19 cellular contexts compared by ENCODE assay signal in the genomic region with DNA sequence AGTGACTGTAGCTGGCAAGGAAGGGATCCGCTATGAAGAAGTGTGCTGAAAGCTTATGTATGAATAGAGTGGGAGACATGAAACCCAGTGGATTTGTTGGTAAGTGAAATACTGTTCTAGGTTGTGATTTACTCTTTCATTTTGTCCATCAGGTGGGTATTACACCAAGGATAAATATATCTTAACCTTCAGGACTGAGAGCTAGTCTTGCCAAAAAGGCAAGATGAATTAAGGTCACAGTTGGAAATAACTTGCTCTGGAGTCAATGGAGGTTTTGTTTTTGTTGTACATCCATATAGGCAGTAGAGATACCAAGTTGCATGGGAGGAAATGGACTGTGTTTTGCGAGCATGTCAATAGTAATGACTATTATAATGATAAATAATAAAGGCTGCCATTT.
DNase-seq lines count a peak whose midpoint lies in the region; ATAC-seq and TF ChIP-seq lines count a peak whose summit lies in the region.
"Had no signal": no experiment of that assay in that cellular context is flagged by ENCODE, and none has a peak within 500 bp of the region (broad histone marks: within the 10 kb centered on the region; RNA-seq: fewer than 3 reads in every experiment).

No MANE protein-coding gene starts in this region.

- H3K36me3 Mint-ChIP-seq in T-helper 1 cell treated with Interleukin-12 subunit alpha and Interleukin-12 subunit beta and Interleukin-4 antibody, amounts not matched to agents 30 μg/mL and 1 μg/mL, for 36 hours (ENCODE audit: low read depth) = peaks cover 15% of the 10 kb centered on the region
- no peaks in the 10 kb centered on the region for H3K36me3 Mint-ChIP-seq in neural progenitor cell
- H3K36me3 Mint-ChIP-seq: CD8-positive, alpha-beta T cell had no signal

- peak overlapping the region; percentile 23 for H3K27ac Mint-ChIP-seq in T-helper 1 cell treated with Interleukin-12 subunit alpha and Interleukin-12 subunit beta and Interleukin-4 antibody, amounts not matched to agents 30 μg/mL and 1 μg/mL, for 36 hours
- peak overlapping the region; percentile 77 for H3K27ac Mint-ChIP-seq in neural progenitor cell
- H3K27ac Mint-ChIP-seq: B cell; CD4-positive, alpha-beta T cell; CD8-positive, alpha-beta T cell had no signal

- ATAC-seq in left ventricle myocardium superior (peak; percentile 48), right cardiac atrium (no peak), GM19467 (IDR thresholded peaks at IDR 0.05; ENCODE audit: unreplicated experiment) (no peak)
- ATAC-seq: A549; CD8-positive, alpha-beta T cell had no signal

- H3K9ac ChIP-seq in neural progenitor cell = no peak overlapping the region
- H3K9ac ChIP-seq: BLaER1 treated with 17β-estradiol and CSF1 and Interleukin-3, amounts not matched to agents 10 nM and 100 nM had no signal

- H3K4me1 ChIP-seq in right cardiac atrium (ENCODE audit: control insufficient read depth, insufficient read depth, low read length) (peaks cover 2% of the 10 kb centered on the region), neural progenitor cell (no peaks in the 10 kb centered on the region)
- H3K4me1 ChIP-seq: A549; BLaER1 treated with 17β-estradiol and CSF1 and Interleukin-3, amounts not matched to agents 10 nM and 100 nM had no signal

- no peak overlapping the region for H2AFZ ChIP-seq in neural progenitor cell (replicated peaks)

- H3K4me1 Mint-ChIP-seq in T-helper 1 cell treated with Interleukin-12 subunit alpha and Interleukin-12 subunit beta and Interleukin-4 antibody, amounts not matched to agents 30 μg/mL and 1 μg/mL, for 36 hours (ENCODE audit: low read depth) = peaks cover 57% of the 10 kb centered on the region
- H3K4me1 Mint-ChIP-seq in neural progenitor cell = peaks cover 12% of the 10 kb centered on the region
- H3K4me1 Mint-ChIP-seq: B cell had no signal

- H3F3A ChIP-seq in neural progenitor cell (ENCODE audit: low read depth) = no peaks in the 10 kb centered on the region

- no peaks in the 10 kb centered on the region for H3K27me3 Mint-ChIP-seq in T-helper 1 cell treated with Interleukin-12 subunit alpha and Interleukin-12 subunit beta and Interleukin-4 antibody, amounts not matched to agents 30 μg/mL and 1 μg/mL, for 36 hours (ENCODE audit: low read depth)
- H3K27me3 Mint-ChIP-seq in neural progenitor cell (ENCODE audit: insufficient read depth, low read depth) = no peaks in the 10 kb centered on the region

- H4K20me1 ChIP-seq in neural progenitor cell (ENCODE audit: low read depth) = no peaks in the 10 kb centered on the region
- H4K20me1 ChIP-seq: BLaER1 treated with 17β-estradiol and CSF1 and Interleukin-3, amounts not matched to agents 10 nM and 100 nM had no signal

- H3K27ac ChIP-seq in right cardiac atrium (ENCODE audit: low read length) (no peak overlapping the region), neural progenitor cell (no peak overlapping the region)
- H3K27ac ChIP-seq: 22Rv1; A549; BLaER1 treated with 17β-estradiol and CSF1 and Interleukin-3, amounts not matched to agents 10 nM and 100 nM; C4-2B had no signal

- no peaks in the 10 kb centered on the region for H3K79me2 ChIP-seq in neural progenitor cell (ENCODE audit: low read depth)

- peaks cover 2% of the 10 kb centered on the region for H3K27me3 ChIP-seq in right cardiac atrium (ENCODE audit: control insufficient read depth, insufficient read depth)
- no peaks in the 10 kb centered on the region for H3K27me3 ChIP-seq in neural progenitor cell
- H3K27me3 ChIP-seq: BLaER1 treated with 17β-estradiol and CSF1 and Interleukin-3, amounts not matched to agents 10 nM and 100 nM had no signal

- H3K4me3 ChIP-seq in right cardiac atrium (ENCODE audit: low read length) = no peak overlapping the region
- H3K4me3 ChIP-seq in neural progenitor cell = no peak overlapping the region
- H3K4me3 ChIP-seq: A549; BLaER1 treated with 17β-estradiol and CSF1 and Interleukin-3, amounts not matched to agents 10 nM and 100 nM had no signal

- no peaks in the 10 kb centered on the region for H3K9me3 ChIP-seq in right cardiac atrium (ENCODE audit: control insufficient read depth, low read length)
- H3K9me3 ChIP-seq in neural progenitor cell (ENCODE audit: low read depth) = no peaks in the 10 kb centered on the region
- H3K9me3 ChIP-seq: A549, Caco-2 had no signal

- WGBS in right cardiac atrium = 72% methylated on average over 2 of the region's 2 CpGs

- peaks cover 20% of the 10 kb centered on the region for H3K9me3 Mint-ChIP-seq in T-helper 1 cell treated with Interleukin-12 subunit alpha and Interleukin-12 subunit beta and Interleukin-4 antibody, amounts not matched to agents 30 μg/mL and 1 μg/mL, for 36 hours
- H3K9me3 Mint-ChIP-seq in neural progenitor cell = no peaks in the 10 kb centered on the region

- intact Hi-C loops in left ventricle myocardium superior (cut with micrococcal nuclease) = no loop called here
- intact Hi-C loops in right cardiac atrium (cut with DNase I) = no loop called here

- TF ChIP-seq CTCF in neural progenitor cell (IDR thresholded peaks at IDR 0.05) = no peak

- H3K4me2 ChIP-seq in neural progenitor cell = no peak overlapping the region
- H3K4me2 ChIP-seq: A549; BLaER1 treated with 17β-estradiol and CSF1 and Interleukin-3, amounts not matched to agents 10 nM and 100 nM had no signal

- peak overlapping the region; percentile 6 for H3K4me3 Mint-ChIP-seq in T-helper 1 cell treated with Interleukin-12 subunit alpha and Interleukin-12 subunit beta and Interleukin-4 antibody, amounts not matched to agents 30 μg/mL and 1 μg/mL, for 36 hours
- H3K4me3 Mint-ChIP-seq in neural progenitor cell = no peak overlapping the region
- H3K4me3 Mint-ChIP-seq: B cell; CD4-positive, alpha-beta T cell; CD8-positive, alpha-beta T cell had no signal

- no peaks in the 10 kb centered on the region for H3K36me3 ChIP-seq in neural progenitor cell
- H3K36me3 ChIP-seq: BLaER1 treated with 17β-estradiol and CSF1 and Interleukin-3, amounts not matched to agents 10 nM and 100 nM had no signal

- no peak for DNase-seq in T-helper 1 cell
- DNase-seq in left ventricle myocardium superior = no peak
- no peak for DNase-seq in right cardiac atrium
- peak; percentile 8 for DNase-seq in foreskin melanocyte
- DNase-seq in neural progenitor cell (ENCODE audit: low spot score) = no peak
- DNase-seq: AML-193; Caco-2; Calu3; CD4-positive, alpha-beta T cell; CD8-positive, alpha-beta T cell; DMS79 treated with DMSO at 0.1 percent for 48 hours; GF-D8 had no signal
